ENCODE assay signal across 24 cellular contexts in the genomic region with DNA sequence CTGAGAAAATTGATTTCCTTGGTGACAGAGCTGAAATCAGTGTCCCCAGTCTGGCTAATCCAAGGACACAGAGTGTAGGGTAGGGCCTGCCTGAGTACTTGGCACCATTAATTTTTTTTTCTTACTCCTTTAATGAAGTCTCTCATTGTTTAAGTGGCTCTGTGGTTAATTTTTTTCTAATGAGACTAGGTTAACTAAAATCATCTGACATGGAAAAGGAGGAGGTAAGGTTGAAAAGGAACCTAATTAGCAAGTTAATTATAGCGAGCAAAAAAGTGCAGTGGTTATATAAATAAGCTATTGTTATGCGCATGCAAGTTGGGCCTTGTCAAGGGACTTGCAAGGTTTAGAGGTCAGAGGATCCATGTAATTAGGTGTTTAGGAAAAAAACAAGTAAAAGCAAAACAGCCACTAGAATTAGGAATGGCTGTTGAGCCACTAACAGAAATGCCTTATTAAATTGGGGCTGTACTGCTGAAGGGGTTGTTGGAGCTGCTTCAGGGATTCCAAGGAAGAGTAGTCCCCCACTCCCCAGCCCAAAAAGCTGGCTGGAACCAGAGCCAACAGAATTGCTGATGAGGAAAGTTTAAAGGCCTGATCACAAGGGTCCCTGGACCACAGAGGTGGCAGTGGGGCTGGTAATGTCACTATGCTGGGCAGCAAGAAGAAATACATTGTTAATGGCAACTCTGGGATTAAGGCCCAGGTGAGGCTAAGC. TPM values are rescaled to one million over a fixed set of nuclear protein-coding genes. Genes with fewer than 3 reads are reported as not detected.
A peak's percentile ranks its signal among the peaks of the same experiment; 100 is the strongest.
DNase-seq lines count a peak whose midpoint lies in the region; ATAC-seq and TF ChIP-seq lines count a peak whose summit lies in the region.
"Had no signal": no experiment of that assay in that cellular context is flagged by ENCODE, and none has a peak within 500 bp of the region (broad histone marks: within the 10 kb centered on the region; RNA-seq: fewer than 3 reads in every experiment).

No MANE protein-coding gene starts in this region.

- H3K36me3 ChIP-seq in lower lobe of right lung (no peaks in the 10 kb centered on the region), upper lobe of right lung (peaks cover 7% of the 10 kb centered on the region)

- ATAC-seq in activated CD8-positive, alpha-beta T cell treated with anti-CD3 and anti-CD28 coated beads for 36 hours = no peak
- no peak for ATAC-seq in activated CD8-positive, alpha-beta T cell treated with anti-CD3 and anti-CD28 coated beads, Interleukin-2, amount 10 ng/mL, durations not matched to agents 7 days and 5 days
- ATAC-seq in lower lobe of right lung (peak; percentile 46 to 52), upper lobe of right lung (peak; percentile 53)
- ATAC-seq in activated T-cell treated with anti-CD3 and anti-CD28 coated beads, Interleukin-2, amount 50 U/mL, for 4 hours = no peak
- ATAC-seq: activated CD4-positive, CD25-positive, alpha-beta regulatory T cell treated with anti-CD3 and anti-CD28 coated beads, Interleukin-2, amount 50 U/mL, for 24 hours; activated naive CD8-positive, alpha-beta T cell treated with anti-CD3 and anti-CD28 coated beads, Interleukin-2, amount 50 U/mL, for 24 hours; activated T-helper 17 cell treated with anti-CD3 and anti-CD28 coated beads, Interleukin-2, amount 50 U/mL, for 72 hours; natural killer cell treated with Interleukin-12 subunit alpha and Interleukin-12 subunit beta and Interleukin-15 and Interleukin-18, amount 100 ng/mL, for 72 hours had no signal

- peaks cover 25% of the 10 kb centered on the region for H3K4me1 Mint-ChIP-seq in activated CD8-positive, alpha-beta T cell treated with anti-CD3 and anti-CD28 coated beads for 36 hours (ENCODE audit: low read depth)
- peaks cover 16% of the 10 kb centered on the region for H3K4me1 Mint-ChIP-seq in activated CD8-positive, alpha-beta T cell treated with anti-CD3 and anti-CD28 coated beads, Interleukin-2, amount 10 ng/mL, durations not matched to agents 7 days and 5 days (ENCODE audit: low read depth)
- H3K4me1 Mint-ChIP-seq in activated T-cell treated with anti-CD3 and anti-CD28 coated beads, Interleukin-2, amount 50 U/mL, for 4 hours (ENCODE audit: low read depth) = peaks cover 18% of the 10 kb centered on the region
- peaks cover 35% of the 10 kb centered on the region for H3K4me1 Mint-ChIP-seq in activated T-helper 2 cell treated with anti-CD3 and anti-CD28 coated beads, Interferon-gamma antibody, Interleukin-2, Interleukin-4, amounts not matched to agents 10 μg/mL and 5 μg/mL and 100 μg/mL, durations not matched to agents 14 hours and 24 hours and 36 hours (ENCODE audit: low read depth)

- H3K9me3 Mint-ChIP-seq in activated CD8-positive, alpha-beta T cell treated with anti-CD3 and anti-CD28 coated beads for 36 hours = no peaks in the 10 kb centered on the region
- H3K9me3 Mint-ChIP-seq in activated CD8-positive, alpha-beta T cell treated with anti-CD3 and anti-CD28 coated beads, Interleukin-2, amount 10 ng/mL, durations not matched to agents 7 days and 5 days (ENCODE audit: insufficient read depth) = peaks cover 3% of the 10 kb centered on the region
- H3K9me3 Mint-ChIP-seq in activated T-cell treated with anti-CD3 and anti-CD28 coated beads, Interleukin-2, amount 50 U/mL, for 4 hours = no peaks in the 10 kb centered on the region
- no peaks in the 10 kb centered on the region for H3K9me3 Mint-ChIP-seq in activated T-helper 2 cell treated with anti-CD3 and anti-CD28 coated beads, Interferon-gamma antibody, Interleukin-2, Interleukin-4, amounts not matched to agents 10 μg/mL and 5 μg/mL and 100 μg/mL, durations not matched to agents 14 hours and 24 hours and 36 hours
- H3K9me3 Mint-ChIP-seq: activated naive CD8-positive, alpha-beta T cell treated with anti-CD3 and anti-CD28 coated beads, Interleukin-2, amount 50 U/mL, for 24 hours; activated T-helper 17 cell treated with anti-CD3 and anti-CD28 coated beads, Interleukin-2, amount 50 U/mL, for 72 hours; immature natural killer cell; natural killer cell treated with Interleukin-12 subunit alpha and Interleukin-12 subunit beta and Interleukin-15 and Interleukin-18, amount 100 ng/mL, for 72 hours had no signal

- H3K27me3 ChIP-seq in lower lobe of right lung (ENCODE audit: low read depth) = no peaks in the 10 kb centered on the region
- no peaks in the 10 kb centered on the region for H3K27me3 ChIP-seq in upper lobe of right lung
- H3K27me3 ChIP-seq: spleen had no signal

- H3K27ac Mint-ChIP-seq in activated CD8-positive, alpha-beta T cell treated with anti-CD3 and anti-CD28 coated beads for 36 hours = peak overlapping the region; percentile 6
- no peak overlapping the region for H3K27ac Mint-ChIP-seq in activated CD8-positive, alpha-beta T cell treated with anti-CD3 and anti-CD28 coated beads, Interleukin-2, amount 10 ng/mL, durations not matched to agents 7 days and 5 days
- H3K27ac Mint-ChIP-seq in activated T-helper 2 cell treated with anti-CD3 and anti-CD28 coated beads, Interferon-gamma antibody, Interleukin-2, Interleukin-4, amounts not matched to agents 10 μg/mL and 5 μg/mL and 100 μg/mL, durations not matched to agents 14 hours and 24 hours and 36 hours = no peak overlapping the region
- H3K27ac Mint-ChIP-seq: activated naive CD8-positive, alpha-beta T cell treated with anti-CD3 and anti-CD28 coated beads, Interleukin-2, amount 50 U/mL, for 24 hours; activated T-helper 17 cell treated with anti-CD3 and anti-CD28 coated beads, Interleukin-2, amount 50 U/mL, for 72 hours had no signal

- TF ChIP-seq CTCF in activated CD8-positive, alpha-beta T cell treated with anti-CD3 and anti-CD28 coated beads for 36 hours (IDR thresholded peaks at IDR 0.05) = no peak
- TF ChIP-seq CTCF in lower lobe of right lung (IDR thresholded peaks at IDR 0.05) (no peak), upper lobe of right lung (IDR thresholded peaks at IDR 0.05) (no peak)

- CTCF ChIA-PET in activated CD8-positive, alpha-beta T cell treated with anti-CD3 and anti-CD28 coated beads for 36 hours (lab: Charles Lee) = interaction anchor here (0.8 to 9.0 kb wide), 27 partner anchors 9 to 607 kb away, joined by 3 to 97 read pairs (median 5); a partner anchor contains a TSS
- CTCF ChIA-PET in activated CD8-positive, alpha-beta T cell treated with anti-CD3 and anti-CD28 coated beads, Interleukin-2, amount 10 ng/mL, durations not matched to agents 7 days and 5 days (lab: Charles Lee) = interaction anchor here (1.0 to 7.0 kb wide), 21 partner anchors 7 to 634 kb away, joined by 3 to 159 read pairs (median 6); a partner anchor contains a TSS

- intact Hi-C loops in activated CD8-positive, alpha-beta T cell treated with anti-CD3 and anti-CD28 coated beads for 36 hours (cut with micrococcal nuclease) = no loop called here
- intact Hi-C loops in lower lobe of right lung (cut with DNase I) = no loop called here
- intact Hi-C loops in upper lobe of right lung (cut with DNase I) = no loop called here
- intact Hi-C loops in activated T-helper 2 cell treated with anti-CD3 and anti-CD28 coated beads, Interferon-gamma antibody, Interleukin-2, Interleukin-4, amounts not matched to agents 10 μg/mL and 5 μg/mL and 100 μg/mL, durations not matched to agents 14 hours and 24 hours and 36 hours (cut with micrococcal nuclease) = no loop called here

- H3K9me3 ChIP-seq in lower lobe of right lung (no peaks in the 10 kb centered on the region), upper lobe of right lung (no peaks in the 10 kb centered on the region)
- H3K9me3 ChIP-seq: psoas muscle, spleen had no signal

- no peak for DNase-seq in activated CD8-positive, alpha-beta T cell treated with anti-CD3 and anti-CD28 coated beads for 36 hours
- no peak for DNase-seq in activated CD8-positive, alpha-beta T cell treated with anti-CD3 and anti-CD28 coated beads, Interleukin-2, amount 10 ng/mL, durations not matched to agents 7 days and 5 days
- DNase-seq in cerebellar cortex (ENCODE audit: low spot score) (peak; percentile 56), lower lobe of right lung (no peak), upper lobe of right lung (no peak)
- DNase-seq in activated T-cell treated with anti-CD3 and anti-CD28 coated beads, Interleukin-2, amount 50 U/mL, for 4 hours = no peak
- no peak for DNase-seq in activated T-helper 2 cell treated with anti-CD3 and anti-CD28 coated beads, Interferon-gamma antibody, Interleukin-2, Interleukin-4, amounts not matched to agents 10 μg/mL and 5 μg/mL and 100 μg/mL, durations not matched to agents 14 hours and 24 hours and 36 hours (ENCODE audit: low spot score)
- no peak for DNase-seq in stimulated activated naive CD4-positive, alpha-beta T cell (lab: John Stamatoyannopoulos, UW)
- DNase-seq: activated naive CD8-positive, alpha-beta T cell treated with anti-CD3 and anti-CD28 coated beads, Interleukin-2, amount 50 U/mL, for 24 hours; C1 segment of cervical spinal cord; DMS153; glutamatergic neuron; immature natural killer cell; mesendoderm; MV-4-11; NCI-H2107; NCI-H748 treated with DMSO at 0.1 percent for 48 hours; psoas muscle; spleen; stimulated activated CD8-positive, alpha-beta memory T cell treated with anti-CD3 and anti-CD28 coated beads, Interleukin-4, amount 100 ng/mL, for 48 hours; T-helper 9 cell had no signal

- H3K4me1 ChIP-seq in lower lobe of right lung = peaks cover 6% of the 10 kb centered on the region
- peaks cover 5% of the 10 kb centered on the region for H3K4me1 ChIP-seq in upper lobe of right lung
- H3K4me1 ChIP-seq: psoas muscle had no signal

- H3K36me3 Mint-ChIP-seq in activated CD8-positive, alpha-beta T cell treated with anti-CD3 and anti-CD28 coated beads for 36 hours (ENCODE audit: low read depth) = no peaks in the 10 kb centered on the region
- H3K36me3 Mint-ChIP-seq in activated CD8-positive, alpha-beta T cell treated with anti-CD3 and anti-CD28 coated beads, Interleukin-2, amount 10 ng/mL, durations not matched to agents 7 days and 5 days (ENCODE audit: low read depth) = no peaks in the 10 kb centered on the region
- peaks cover 6% of the 10 kb centered on the region for H3K36me3 Mint-ChIP-seq in activated T-cell treated with anti-CD3 and anti-CD28 coated beads, Interleukin-2, amount 50 U/mL, for 4 hours (ENCODE audit: insufficient read depth)
- peaks cover 7% of the 10 kb centered on the region for H3K36me3 Mint-ChIP-seq in activated T-helper 2 cell treated with anti-CD3 and anti-CD28 coated beads, Interferon-gamma antibody, Interleukin-2, Interleukin-4, amounts not matched to agents 10 μg/mL and 5 μg/mL and 100 μg/mL, durations not matched to agents 14 hours and 24 hours and 36 hours (ENCODE audit: low read depth)
- H3K36me3 Mint-ChIP-seq: natural killer cell treated with Interleukin-12 subunit alpha and Interleukin-12 subunit beta and Interleukin-15 and Interleukin-18, amount 100 ng/mL, for 72 hours had no signal

- no peak overlapping the region for H3K4me3 Mint-ChIP-seq in activated CD8-positive, alpha-beta T cell treated with anti-CD3 and anti-CD28 coated beads for 36 hours
- no peak overlapping the region for H3K4me3 Mint-ChIP-seq in activated CD8-positive, alpha-beta T cell treated with anti-CD3 and anti-CD28 coated beads, Interleukin-2, amount 10 ng/mL, durations not matched to agents 7 days and 5 days
- H3K4me3 Mint-ChIP-seq in activated T-cell treated with anti-CD3 and anti-CD28 coated beads, Interleukin-2, amount 50 U/mL, for 4 hours = no peak overlapping the region
- H3K4me3 Mint-ChIP-seq in activated T-helper 2 cell treated with anti-CD3 and anti-CD28 coated beads, Interferon-gamma antibody, Interleukin-2, Interleukin-4, amounts not matched to agents 10 μg/mL and 5 μg/mL and 100 μg/mL, durations not matched to agents 14 hours and 24 hours and 36 hours (ENCODE audit: low read depth) = no peak overlapping the region
- H3K4me3 Mint-ChIP-seq: activated naive CD8-positive, alpha-beta T cell treated with anti-CD3 and anti-CD28 coated beads, Interleukin-2, amount 50 U/mL, for 24 hours; activated T-helper 17 cell treated with anti-CD3 and anti-CD28 coated beads, Interleukin-2, amount 50 U/mL, for 72 hours; immature natural killer cell; natural killer cell treated with Interleukin-12 subunit alpha and Interleukin-12 subunit beta and Interleukin-15 and Interleukin-18, amount 100 ng/mL, for 72 hours had no signal

- peak overlapping the region; percentile 56 for H3K27ac ChIP-seq in lower lobe of right lung
- H3K27ac ChIP-seq in upper lobe of right lung = peak overlapping the region; percentile 70
- H3K27ac ChIP-seq: psoas muscle, spleen had no signal

- H3K4me3 ChIP-seq in lower lobe of right lung (no peak overlapping the region), upper lobe of right lung (no peak overlapping the region)
- H3K4me3 ChIP-seq: psoas muscle, spleen had no signal

- POLR2A ChIA-PET in activated CD8-positive, alpha-beta T cell treated with anti-CD3 and anti-CD28 coated beads for 36 hours (lab: Charles Lee) = no interaction called here
- POLR2A ChIA-PET in activated CD8-positive, alpha-beta T cell treated with anti-CD3 and anti-CD28 coated beads, Interleukin-2, amount 10 ng/mL, durations not matched to agents 7 days and 5 days (lab: Charles Lee) = no interaction called here

- no peaks in the 10 kb centered on the region for H3K27me3 Mint-ChIP-seq in activated CD8-positive, alpha-beta T cell treated with anti-CD3 and anti-CD28 coated beads for 36 hours
- H3K27me3 Mint-ChIP-seq in activated CD8-positive, alpha-beta T cell treated with anti-CD3 and anti-CD28 coated beads, Interleukin-2, amount 10 ng/mL, durations not matched to agents 7 days and 5 days (ENCODE audit: low read depth) = no peaks in the 10 kb centered on the region
- H3K27me3 Mint-ChIP-seq in activated T-cell treated with anti-CD3 and anti-CD28 coated beads, Interleukin-2, amount 50 U/mL, for 4 hours (ENCODE audit: low read depth) = no peaks in the 10 kb centered on the region
- H3K27me3 Mint-ChIP-seq in activated T-helper 2 cell treated with anti-CD3 and anti-CD28 coated beads, Interferon-gamma antibody, Interleukin-2, Interleukin-4, amounts not matched to agents 10 μg/mL and 5 μg/mL and 100 μg/mL, durations not matched to agents 14 hours and 24 hours and 36 hours (ENCODE audit: low read depth) = no peaks in the 10 kb centered on the region
- H3K27me3 Mint-ChIP-seq: activated naive CD8-positive, alpha-beta T cell treated with anti-CD3 and anti-CD28 coated beads, Interleukin-2, amount 50 U/mL, for 24 hours; activated T-helper 17 cell treated with anti-CD3 and anti-CD28 coated beads, Interleukin-2, amount 50 U/mL, for 72 hours; natural killer cell treated with Interleukin-12 subunit alpha and Interleukin-12 subunit beta and Interleukin-15 and Interleukin-18, amount 100 ng/mL, for 72 hours had no signal

RNA-seq across cellular contexts. Expression of a gene that starts 58.9 kb away (rescaled TPM):
- total RNA-seq in activated CD8-positive, alpha-beta T cell treated with anti-CD3 and anti-CD28 coated beads for 36 hours = 10 to 100 TPM; 12.2 to 13.1 TPM
- total RNA-seq in activated CD8-positive, alpha-beta T cell treated with anti-CD3 and anti-CD28 coated beads, Interleukin-2, amount 10 ng/mL, durations not matched to agents 7 days and 5 days = 1 to 10 TPM; 6.6 to 7.1 TPM
- total RNA-seq in lower lobe of right lung = 1.3 TPM
- 1.3 TPM for total RNA-seq in upper lobe of right lung
- 10 to 100 TPM; 51.6 to 64.1 (median 56.1) TPM for total RNA-seq in activated T-cell treated with anti-CD3 and anti-CD28 coated beads, Interleukin-2, amount 50 U/mL, for 4 hours
- 73.4 and 73.5 TPM in 2 replicates for total RNA-seq in activated T-helper 2 cell treated with anti-CD3 and anti-CD28 coated beads, Interferon-gamma antibody, Interleukin-2, Interleukin-4, amounts not matched to agents 10 μg/mL and 5 μg/mL and 100 μg/mL, durations not matched to agents 14 hours and 24 hours and 36 hours

Comparison
In these comparisons a context has a peak if more than half of its experiments do, and no peak if none do; other contexts are left out.
1. ATAC-seq: peak in lower lobe of right lung (2 of 2) and upper lobe of right lung (single experiment); none in activated CD8-positive, alpha-beta T cell treated with anti-CD3 and anti-CD28 coated beads for 36 hours (single experiment), activated CD8-positive, alpha-beta T cell treated with anti-CD3 and anti-CD28 coated beads, Interleukin-2, amount 10 ng/mL, durations not matched to agents 7 days and 5 days (single experiment) and activated T-cell treated with anti-CD3 and anti-CD28 coated beads, Interleukin-2, amount 50 U/mL, for 4 hours (0 of 2).